ENCODE assay signal across 8 cellular contexts in genomic region chrX:24050522-24051318, GRCh38. TPM values are rescaled to one million over a fixed set of nuclear protein-coding genes. Genes with fewer than 3 reads are reported as not detected.
A peak's percentile ranks its signal among the peaks of the same experiment; 100 is the strongest.
DNase-seq lines count a peak whose midpoint lies in the region; ATAC-seq and TF ChIP-seq lines count a peak whose summit lies in the region.
"Not testable (repeated sequence)": the region's sequence is repeated elsewhere in the genome, so short reads cannot be mapped to it uniquely, and the experiment has no call there.

No MANE protein-coding gene starts in this region.

- H3K27me3 Mint-ChIP-seq in GM23338 (ENCODE audit: insufficient read depth, low read depth, poor library complexity); activated CD4-positive, alpha-beta T cell treated with anti-CD3 and anti-CD28 coated beads for 36 hours; activated T-helper 2 cell treated with anti-CD3 and anti-CD28 coated beads, Interferon-gamma antibody, Interleukin-2, Interleukin-4, amounts not matched to agents 10 μg/mL and 5 μg/mL and 100 μg/mL, durations not matched to agents 14 hours and 24 hours and 36 hours (ENCODE audit: low read depth); brain; naive B cell; type B pancreatic cell: not testable (repeated sequence)

- not testable (repeated sequence) for H3K4me3 ChIP-seq in GM23338

- not testable (repeated sequence) for ATAC-seq in GM23338; activated CD4-positive, alpha-beta T cell treated with anti-CD3 and anti-CD28 coated beads for 36 hours; naive B cell (ENCODE audit: low read depth in 2 of 2)

- not testable (repeated sequence) for H3K4me3 Mint-ChIP-seq in GM23338
- peak overlapping the region; percentile 47 for H3K4me3 Mint-ChIP-seq in activated CD4-positive, alpha-beta T cell treated with anti-CD3 and anti-CD28 coated beads for 36 hours
- H3K4me3 Mint-ChIP-seq in activated T-helper 2 cell treated with anti-CD3 and anti-CD28 coated beads, Interferon-gamma antibody, Interleukin-2, Interleukin-4, amounts not matched to agents 10 μg/mL and 5 μg/mL and 100 μg/mL, durations not matched to agents 14 hours and 24 hours and 36 hours (ENCODE audit: low read depth) = peak overlapping the region; percentile 56
- H3K4me3 Mint-ChIP-seq in brain (peak overlapping the region in 4 of 5 experiments; percentile 42 to 72 (median 54)), naive B cell (peak overlapping the region in 6 of 8 donors; percentile 30 to 72 (median 60)), type B pancreatic cell (peak overlapping the region; percentile 64)

- H3K79me2 ChIP-seq in GM23338 (replicated peaks; ENCODE audit: insufficient read depth) = not testable (repeated sequence)

- not testable (repeated sequence) for H3K36me3 Mint-ChIP-seq in GM23338 (ENCODE audit: low read depth); activated CD4-positive, alpha-beta T cell treated with anti-CD3 and anti-CD28 coated beads for 36 hours (ENCODE audit: low read depth); activated T-helper 2 cell treated with anti-CD3 and anti-CD28 coated beads, Interferon-gamma antibody, Interleukin-2, Interleukin-4, amounts not matched to agents 10 μg/mL and 5 μg/mL and 100 μg/mL, durations not matched to agents 14 hours and 24 hours and 36 hours (ENCODE audit: low read depth); brain; naive B cell; type B pancreatic cell

- 0 out of 2 replicates have a peak overlapping the region, but pooled peaks have one; percentile 50 for H3K27ac Mint-ChIP-seq in GM23338
- H3K27ac Mint-ChIP-seq in activated CD4-positive, alpha-beta T cell treated with anti-CD3 and anti-CD28 coated beads for 36 hours = peak overlapping the region; percentile 73
- not testable (repeated sequence) for H3K27ac Mint-ChIP-seq in activated T-helper 2 cell treated with anti-CD3 and anti-CD28 coated beads, Interferon-gamma antibody, Interleukin-2, Interleukin-4, amounts not matched to agents 10 μg/mL and 5 μg/mL and 100 μg/mL, durations not matched to agents 14 hours and 24 hours and 36 hours
- peak overlapping the region in 4 of 5 experiments; percentile 65 to 99 (median 82) for H3K27ac Mint-ChIP-seq in brain
- peak overlapping the region in 2 of 6 donors; percentile 11 to 59 for H3K27ac Mint-ChIP-seq in naive B cell
- peak overlapping the region; percentile 77 for H3K27ac Mint-ChIP-seq in type B pancreatic cell

- H3K4me1 Mint-ChIP-seq in GM23338; activated CD4-positive, alpha-beta T cell treated with anti-CD3 and anti-CD28 coated beads for 36 hours; activated T-helper 2 cell treated with anti-CD3 and anti-CD28 coated beads, Interferon-gamma antibody, Interleukin-2, Interleukin-4, amounts not matched to agents 10 μg/mL and 5 μg/mL and 100 μg/mL, durations not matched to agents 14 hours and 24 hours and 36 hours (ENCODE audit: low read depth); naive B cell; type B pancreatic cell (ENCODE audit: unreplicated experiment): not testable (repeated sequence)
- peaks cover 13% of the 10 kb centered on the region for H3K4me1 Mint-ChIP-seq in brain

- intact Hi-C loops in activated CD4-positive, alpha-beta T cell treated with anti-CD3 and anti-CD28 coated beads for 36 hours (cut with DNase I, micrococcal nuclease) = loop anchor here in 1 of 2 experiments (5.0 kb wide), 1 partner anchor 268 kb away; the partner anchor contains the start of gene SAT1
- intact Hi-C loops in activated T-helper 2 cell treated with anti-CD3 and anti-CD28 coated beads, Interferon-gamma antibody, Interleukin-2, Interleukin-4, amounts not matched to agents 10 μg/mL and 5 μg/mL and 100 μg/mL, durations not matched to agents 14 hours and 24 hours and 36 hours (cut with micrococcal nuclease) = loop anchor here (5.0 kb wide), 2 partner anchors 38 to 308 kb away; partner anchors contain the start of gene ACOT9

- H2AFZ ChIP-seq in GM23338 = not testable (repeated sequence)

- not testable (repeated sequence) for H3K27ac ChIP-seq in GM23338 (ENCODE audit: low read depth)

- not testable (repeated sequence) for H3K27me3 ChIP-seq in GM23338 (ENCODE audit: insufficient read depth)

- not testable (repeated sequence) for H3K9me2 ChIP-seq in GM23338 (ENCODE audit: insufficient read depth)

- not testable (repeated sequence) for TF ChIP-seq CTCF in GM23338 (conservative IDR thresholded peaks at IDR 0.05; ENCODE audit: low read depth in 2 of 2); brain (conservative IDR thresholded peaks at IDR 0.05); type B pancreatic cell (conservative IDR thresholded peaks at IDR 0.05)

- POLR2A ChIA-PET in activated CD4-positive, alpha-beta T cell treated with anti-CD3 and anti-CD28 coated beads for 36 hours (lab: Charles Lee) = interaction anchor here (0.6 to 1.1 kb wide), 2 partner anchors 9 to 24 kb away, joined by 3 to 4 read pairs; partner anchors contain the start of gene KLHL15

- not testable (repeated sequence) for H3K4me1 ChIP-seq in GM23338 (ENCODE audit: insufficient read depth)

- CTCF ChIA-PET in activated CD4-positive, alpha-beta T cell treated with anti-CD3 and anti-CD28 coated beads for 36 hours (lab: Charles Lee) = not testable (repeated sequence)

- H4K20me1 ChIP-seq in GM23338 (replicated peaks; ENCODE audit: insufficient read depth) = not testable (repeated sequence)

- H3K36me3 ChIP-seq in GM23338 (ENCODE audit: insufficient read depth) = not testable (repeated sequence)

- not testable (repeated sequence) for DNase-seq in GM23338 (ENCODE audit: low spot score); activated CD4-positive, alpha-beta T cell treated with anti-CD3 and anti-CD28 coated beads for 36 hours; activated T-helper 2 cell treated with anti-CD3 and anti-CD28 coated beads, Interferon-gamma antibody, Interleukin-2, Interleukin-4, amounts not matched to agents 10 μg/mL and 5 μg/mL and 100 μg/mL, durations not matched to agents 14 hours and 24 hours and 36 hours (ENCODE audit: low spot score); naive B cell; type B pancreatic cell (ENCODE audit: extremely low spot score, unreplicated experiment)
- DNase-seq in SK-MEL-5 (ENCODE audit: low read depth, low spot score) (peak; percentile 42), pons (ENCODE audit: low spot score) (peak; percentile 1)

- not testable (repeated sequence) for H3K9me3 Mint-ChIP-seq in GM23338; activated CD4-positive, alpha-beta T cell treated with anti-CD3 and anti-CD28 coated beads for 36 hours (ENCODE audit: low read depth); activated T-helper 2 cell treated with anti-CD3 and anti-CD28 coated beads, Interferon-gamma antibody, Interleukin-2, Interleukin-4, amounts not matched to agents 10 μg/mL and 5 μg/mL and 100 μg/mL, durations not matched to agents 14 hours and 24 hours and 36 hours; brain; naive B cell; type B pancreatic cell

- H3K4me2 ChIP-seq in GM23338 = not testable (repeated sequence)

- not testable (repeated sequence) for H3F3A ChIP-seq in GM23338 (replicated peaks; ENCODE audit: low read depth)

- in situ Hi-C loops in SK-MEL-5 (cut with HindIII; ENCODE audit: low pct_unique_long_range_greater_than_20kb, low sequenced_read_pairs) = not testable (repeated sequence)

RNA-seq across cellular contexts. Expression of gene EIF2S3, which starts 4.0 kb away (rescaled TPM):
- 246 and 323 TPM in 2 replicates for total RNA-seq in GM23338 (2014; rRNA removed; shearing (Covaris generic))
- polyA plus RNA-seq in GM23338 (2016; fragmentation: Nextera tagmentation; extraction: Ambion mirVana) (83.3 and 90.5 TPM in 2 replicates), brain (ENCODE audit: insufficient read depth, low read depth, low replicate concordance) (55.8 TPM), naive B cell (ENCODE audit: low read depth in 6 of 6) (100 to 1,000 TPM in 5 of 6 donors, 10 to 100 TPM in 1; 86.9 to 162 (median 128) TPM)
- total RNA-seq in SK-MEL-5 (2014; rRNA removed; shearing (Covaris generic)) = 400 and 410 TPM in 2 replicates
- 212 and 270 TPM in 2 replicates for polyA plus RNA-seq in SK-MEL-5 (2015; cell fraction: cytosol; rRNA removed)
- polyA plus RNA-seq in SK-MEL-5 (2015; cell fraction: nucleus; rRNA removed) = 447 and 451 TPM in 2 replicates
- 100 to 1,000 TPM; 316 to 336 TPM for total RNA-seq in activated CD4-positive, alpha-beta T cell treated with anti-CD3 and anti-CD28 coated beads for 36 hours
- 188 and 189 TPM in 2 replicates for total RNA-seq in activated T-helper 2 cell treated with anti-CD3 and anti-CD28 coated beads, Interferon-gamma antibody, Interleukin-2, Interleukin-4, amounts not matched to agents 10 μg/mL and 5 μg/mL and 100 μg/mL, durations not matched to agents 14 hours and 24 hours and 36 hours
- 368 and 418 TPM in 2 replicates for total RNA-seq in type B pancreatic cell (ENCODE audit: low replicate concordance)

RNA-seq across cellular contexts. Expression of gene KLHL15, which starts 23.7 kb away (rescaled TPM):
- 15.0 and 15.3 TPM in 2 replicates for total RNA-seq in GM23338 (2014; rRNA removed; shearing (Covaris generic))
- 2.2 and 2.4 TPM in 2 replicates for polyA plus RNA-seq in GM23338 (2016; fragmentation: Nextera tagmentation; extraction: Ambion mirVana)
- total RNA-seq in SK-MEL-5 (2014; rRNA removed; shearing (Covaris generic)) = 11.9 and 12.4 TPM in 2 replicates
- polyA plus RNA-seq in SK-MEL-5 (2015; cell fraction: cytosol; rRNA removed) = 6.2 and 9.1 TPM in 2 replicates
- polyA plus RNA-seq in SK-MEL-5 (2015; cell fraction: nucleus; rRNA removed) = 20.0 and 24.5 TPM in 2 replicates
- 10 to 100 TPM in 1 of 2 experiments, 1 to 10 TPM in 1; 9.3 to 11.8 TPM for total RNA-seq in activated CD4-positive, alpha-beta T cell treated with anti-CD3 and anti-CD28 coated beads for 36 hours
- 10.3 and 11.3 TPM in 2 replicates for total RNA-seq in activated T-helper 2 cell treated with anti-CD3 and anti-CD28 coated beads, Interferon-gamma antibody, Interleukin-2, Interleukin-4, amounts not matched to agents 10 μg/mL and 5 μg/mL and 100 μg/mL, durations not matched to agents 14 hours and 24 hours and 36 hours
- polyA plus RNA-seq in brain (ENCODE audit: insufficient read depth, low read depth, low replicate concordance) = 3.0 TPM
- polyA plus RNA-seq in naive B cell (ENCODE audit: low read depth in 6 of 6) = 1 to 10 TPM in 5 of 6 donors, not detected in 1; 2.5 to 4.5 (median 3.3) TPM
- 12.0 and 17.6 TPM in 2 replicates for total RNA-seq in type B pancreatic cell (ENCODE audit: low replicate concordance)
